8 cellular contexts compared by ENCODE assay signal in the genomic region with DNA sequence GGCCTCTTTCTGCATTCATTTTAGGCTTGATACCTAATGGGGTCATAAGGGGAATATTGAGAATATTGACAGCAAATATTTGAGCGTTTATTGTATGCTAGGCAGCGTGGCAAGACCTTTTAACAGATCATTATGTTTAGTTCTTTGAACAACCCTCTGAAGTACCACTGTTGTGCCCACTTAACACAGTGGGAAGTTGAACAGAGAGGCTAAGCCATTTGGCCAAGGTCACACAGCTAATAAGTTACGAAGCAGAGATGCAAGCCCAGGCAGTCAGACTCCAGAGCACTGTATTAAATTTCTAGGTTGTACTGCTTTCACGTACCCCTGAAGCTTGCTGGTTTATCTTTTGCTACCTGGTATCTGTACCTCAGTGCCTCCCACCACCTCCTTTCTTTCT. TPM values are rescaled to one million over a fixed set of nuclear protein-coding genes. Genes with fewer than 3 reads are reported as not detected.
A peak's percentile ranks its signal among the peaks of the same experiment; 100 is the strongest.
DNase-seq lines count a peak whose midpoint lies in the region; ATAC-seq and TF ChIP-seq lines count a peak whose summit lies in the region.

No MANE protein-coding gene starts in this region.

- ATAC-seq in natural killer cell treated with Interleukin-12 subunit alpha and Interleukin-12 subunit beta and Interleukin-15 and Interleukin-18, amount 100 ng/mL, for 72 hours, result no peak
- ATAC-seq in GM18519 (IDR thresholded peaks at IDR 0.05; ENCODE audit: low FRiP score, unreplicated experiment) (no peak), GM18517 (IDR thresholded peaks at IDR 0.05; ENCODE audit: unreplicated experiment) (no peak)

- POLR2A ChIA-PET in BJ (lab: Charles Lee), result no interaction called here

- peaks cover 51 to 60% of the 10 kb centered on the region in 2 donors for H3K4me1 Mint-ChIP-seq in natural killer cell treated with Interleukin-12 subunit alpha and Interleukin-12 subunit beta and Interleukin-15 and Interleukin-18, amount 100 ng/mL, for 72 hours (ENCODE audit: low read depth in 2 of 2)

- H3K27ac ChIP-seq in duodenal mucosa (ENCODE audit: low read depth, low read length), result no peak overlapping the region

- peak overlapping the region; percentile 97 for H3K4me3 Mint-ChIP-seq in natural killer cell treated with Interleukin-12 subunit alpha and Interleukin-12 subunit beta and Interleukin-15 and Interleukin-18, amount 100 ng/mL, for 72 hours

- no peaks in the 10 kb centered on the region for H3K36me3 Mint-ChIP-seq in natural killer cell treated with Interleukin-12 subunit alpha and Interleukin-12 subunit beta and Interleukin-15 and Interleukin-18, amount 100 ng/mL, for 72 hours

- TF ChIP-seq CTCF in BJ (IDR thresholded peaks at IDR 0.05; ENCODE audit: insufficient read depth, low read depth, low read length) (no peak), LNCaP clone FGC (IDR thresholded peaks at IDR 0.05; ENCODE audit: control insufficient read depth, extremely low read depth, insufficient read depth) (no peak)

- DNase-seq in BJ (ENCODE audit: low read depth) (no peak), LNCaP clone FGC (ENCODE audit: low read depth) (no peak), NCI-H2081 treated with DMSO at 0.1 percent for 48 hours (lab: John Stamatoyannopoulos, UW) (no peak), NCI-H2171 (lab: John Stamatoyannopoulos, UW) (no peak)
- DNase-seq in natural killer cell treated with Interleukin-12 subunit alpha and Interleukin-12 subunit beta and Interleukin-15 and Interleukin-18, amount 100 ng/mL, for 72 hours (ENCODE audit: low spot score), result no peak

- H3K9me3 ChIP-seq in duodenal mucosa (ENCODE audit: control insufficient read depth in 1 of 2, low read length in 2 of 2), result no peaks in the 10 kb centered on the region

- no peaks in the 10 kb centered on the region for H3K9me3 Mint-ChIP-seq in natural killer cell treated with Interleukin-12 subunit alpha and Interleukin-12 subunit beta and Interleukin-15 and Interleukin-18, amount 100 ng/mL, for 72 hours

- H3K36me3 ChIP-seq in BJ (ENCODE audit: control insufficient read depth, insufficient read depth, low read length) (no peaks in the 10 kb centered on the region), duodenal mucosa (ENCODE audit: control insufficient read depth in 1 of 2, insufficient read depth in 2 of 2, low read length in 2 of 2) (no peaks in the 10 kb centered on the region)

- no peaks in the 10 kb centered on the region for H3K27me3 ChIP-seq in BJ (ENCODE audit: control insufficient read depth, insufficient read depth, low read length)
- H3K27me3 ChIP-seq in duodenal mucosa (ENCODE audit: control insufficient read depth in 1 of 2, insufficient read depth in 2 of 2, low read length in 2 of 2), result no peaks in the 10 kb centered on the region

- CTCF ChIA-PET in BJ (lab: Yijun Ruan, JAX), result interaction anchor here (1.1 to 1.9 kb wide), 5 partner anchors 11 to 72 kb away, joined by 3 to 5 read pairs (median 4); no protein-coding TSS in a partner anchor

- peak overlapping the region; percentile 91 to 96 for H3K27ac Mint-ChIP-seq in natural killer cell treated with Interleukin-12 subunit alpha and Interleukin-12 subunit beta and Interleukin-15 and Interleukin-18, amount 100 ng/mL, for 72 hours

- H3K9ac ChIP-seq in duodenal mucosa (ENCODE audit: low read depth in 1 of 2, low read length in 2 of 2), result peak overlapping the region; percentile 95 to 97

- peaks cover 29 to 36% of the 10 kb centered on the region in 2 donors for H3K4me1 ChIP-seq in duodenal mucosa (ENCODE audit: control insufficient read depth in 1 of 2, insufficient read depth in 2 of 2, low read length in 2 of 2)

- H3K4me3 ChIP-seq in BJ (ENCODE audit: low read depth, low read length) (peak overlapping the region; percentile 100), LNCaP clone FGC (ENCODE audit: low read depth, low read length) (peak overlapping the region; percentile 92), duodenal mucosa (ENCODE audit: low read depth in 1 of 2, low read length in 2 of 2) (peak overlapping the region; percentile 81 to 93)

- no peaks in the 10 kb centered on the region for H3K27me3 Mint-ChIP-seq in natural killer cell treated with Interleukin-12 subunit alpha and Interleukin-12 subunit beta and Interleukin-15 and Interleukin-18, amount 100 ng/mL, for 72 hours

RNA-seq across cellular contexts. Expression of a gene that starts 1.1 kb away (rescaled TPM):
- 202 and 228 TPM in 2 replicates for polyA plus RNA-seq in BJ (2011; rRNA removed)
- 83.4 and 116 TPM in 2 replicates for polyA minus RNA-seq in BJ (2011; rRNA and poly(A)+ RNA removed)
- 100 to 1,000 TPM; 183 to 338 TPM for total RNA-seq in natural killer cell treated with Interleukin-12 subunit alpha and Interleukin-12 subunit beta and Interleukin-15 and Interleukin-18, amount 100 ng/mL, for 72 hours
